8 cellular contexts compared by ENCODE assay signal in the genomic region with DNA sequence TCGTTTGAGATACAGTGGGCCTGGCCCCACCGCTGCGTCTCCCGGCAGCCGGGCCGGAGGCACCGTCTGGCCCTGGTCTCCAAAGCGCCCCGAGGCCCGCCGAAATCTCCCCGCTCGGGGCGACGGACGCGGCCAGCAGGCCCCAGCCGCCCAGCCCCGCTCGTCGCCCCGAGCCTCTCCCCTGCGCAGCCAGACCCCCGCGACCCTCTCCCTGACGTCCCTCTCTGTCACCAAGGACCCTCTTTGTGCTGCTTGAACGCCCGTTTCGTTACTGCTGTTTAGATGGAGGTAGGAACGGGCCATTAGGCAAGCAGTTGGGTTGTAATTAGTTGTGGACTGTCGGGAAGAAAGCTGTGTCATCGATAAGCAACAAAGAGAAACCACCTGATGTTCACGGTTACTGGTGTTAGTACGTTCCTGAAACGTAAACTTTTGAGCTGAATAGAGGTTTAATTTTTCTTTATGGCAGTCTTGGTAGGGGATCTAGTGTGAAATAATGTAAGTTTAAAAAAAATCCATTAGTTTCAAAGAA. TPM values are rescaled to one million over a fixed set of nuclear protein-coding genes. Genes with fewer than 3 reads are reported as not detected.
DNase-seq lines count a peak whose midpoint lies in the region; ATAC-seq, FAIRE-seq and TF ChIP-seq lines count a peak whose summit lies in the region.

No MANE protein-coding gene starts in this region.

- H3K36me3 Mint-ChIP-seq in activated T-helper 2 cell treated with anti-CD3 and anti-CD28 coated beads, Interferon-gamma antibody, Interleukin-2, Interleukin-4, amounts not matched to agents 10 μg/mL and 5 μg/mL and 100 μg/mL, durations not matched to agents 14 hours and 24 hours and 36 hours (ENCODE audit: low read depth) = peaks cover 38% of the 10 kb centered on the region

- peak overlapping the region; percentile 83 for H3K4me2 ChIP-seq in osteoblast (ENCODE audit: insufficient read depth, low read length)

- intact Hi-C loops in activated T-helper 2 cell treated with anti-CD3 and anti-CD28 coated beads, Interferon-gamma antibody, Interleukin-2, Interleukin-4, amounts not matched to agents 10 μg/mL and 5 μg/mL and 100 μg/mL, durations not matched to agents 14 hours and 24 hours and 36 hours (cut with micrococcal nuclease) = loop anchor here (1.0 to 5.0 kb wide), 6 partner anchors 55 to 1625 kb away; a partner anchor contains a TSS

- no peak for TF ChIP-seq CTCF in osteoblast (IDR thresholded peaks at IDR 0.05; ENCODE audit: extremely low read depth, low read depth, low read length)

- ATAC-seq in HG03354 (IDR thresholded peaks at IDR 0.05; ENCODE audit: poor library complexity, severe bottlenecking, unreplicated experiment) = peak; percentile 27

- no peaks in the 10 kb centered on the region for H3K27me3 ChIP-seq in osteoblast (ENCODE audit: insufficient read depth, low read length)

- H3K4me3 ChIP-seq in osteoblast (ENCODE audit: insufficient read depth, low read length) = peak overlapping the region; percentile 94

- peak overlapping the region; percentile 93 for H3K27ac ChIP-seq in osteoblast (ENCODE audit: low read depth, low read length)

- H4K20me1 ChIP-seq in osteoblast (ENCODE audit: insufficient read depth, low read length) = peaks cover 45% of the 10 kb centered on the region

- peaks cover 23% of the 10 kb centered on the region for H3K4me1 ChIP-seq in osteoblast (ENCODE audit: insufficient read depth, low read length)

- H3K27me3 Mint-ChIP-seq in activated T-helper 2 cell treated with anti-CD3 and anti-CD28 coated beads, Interferon-gamma antibody, Interleukin-2, Interleukin-4, amounts not matched to agents 10 μg/mL and 5 μg/mL and 100 μg/mL, durations not matched to agents 14 hours and 24 hours and 36 hours (ENCODE audit: low read depth) = no peaks in the 10 kb centered on the region

- peak; percentile 96 for FAIRE-seq in GM19239 (lab: Jason Lieb, UNC)

- no peaks in the 10 kb centered on the region for H3K36me3 ChIP-seq in osteoblast (ENCODE audit: insufficient read depth, low read length)

- DNase-seq in COLO829 (ENCODE audit: low spot score) = peak; percentile 30
- peak; percentile 27 for DNase-seq in GM19239 (ENCODE audit: insufficient read length, low spot score)
- peak; percentile 14 for DNase-seq in NOMO-1 treated with dmso at 0.1 percent for 144 hours (lab: John Stamatoyannopoulos, UW; ENCODE audit: unreplicated experiment)
- peak; percentile 44 for DNase-seq in activated T-helper 2 cell treated with anti-CD3 and anti-CD28 coated beads, Interferon-gamma antibody, Interleukin-2, Interleukin-4, amounts not matched to agents 10 μg/mL and 5 μg/mL and 100 μg/mL, durations not matched to agents 14 hours and 24 hours and 36 hours (ENCODE audit: low spot score)
- DNase-seq in globus pallidus (ENCODE audit: low spot score) = peak; percentile 38
- DNase-seq in osteoblast (ENCODE audit: insufficient read length, low spot score, missing footprints) = peak; percentile 76
- DNase-seq in MV-4-11 (lab: John Stamatoyannopoulos, UW) = no peak

- H3K4me3 Mint-ChIP-seq in activated T-helper 2 cell treated with anti-CD3 and anti-CD28 coated beads, Interferon-gamma antibody, Interleukin-2, Interleukin-4, amounts not matched to agents 10 μg/mL and 5 μg/mL and 100 μg/mL, durations not matched to agents 14 hours and 24 hours and 36 hours (ENCODE audit: low read depth) = peak overlapping the region; percentile 98

- peaks cover 4% of the 10 kb centered on the region for H3K9me3 Mint-ChIP-seq in activated T-helper 2 cell treated with anti-CD3 and anti-CD28 coated beads, Interferon-gamma antibody, Interleukin-2, Interleukin-4, amounts not matched to agents 10 μg/mL and 5 μg/mL and 100 μg/mL, durations not matched to agents 14 hours and 24 hours and 36 hours

- H3K9me3 ChIP-seq in osteoblast (ENCODE audit: low read depth, low read length) = no peaks in the 10 kb centered on the region

- H2AFZ ChIP-seq in osteoblast (ENCODE audit: low read length) = peak overlapping the region; percentile 82

- peak overlapping the region; percentile 100 for H3K27ac Mint-ChIP-seq in activated T-helper 2 cell treated with anti-CD3 and anti-CD28 coated beads, Interferon-gamma antibody, Interleukin-2, Interleukin-4, amounts not matched to agents 10 μg/mL and 5 μg/mL and 100 μg/mL, durations not matched to agents 14 hours and 24 hours and 36 hours

- peaks cover 52% of the 10 kb centered on the region for H3K79me2 ChIP-seq in osteoblast (ENCODE audit: insufficient read depth, low read length)

- peaks cover 34% of the 10 kb centered on the region for H3K4me1 Mint-ChIP-seq in activated T-helper 2 cell treated with anti-CD3 and anti-CD28 coated beads, Interferon-gamma antibody, Interleukin-2, Interleukin-4, amounts not matched to agents 10 μg/mL and 5 μg/mL and 100 μg/mL, durations not matched to agents 14 hours and 24 hours and 36 hours (ENCODE audit: low read depth)

RNA-seq across cellular contexts. Expression of a gene that starts 0.7 kb away (rescaled TPM):
- 118 and 138 TPM in 2 replicates for total RNA-seq in activated T-helper 2 cell treated with anti-CD3 and anti-CD28 coated beads, Interferon-gamma antibody, Interleukin-2, Interleukin-4, amounts not matched to agents 10 μg/mL and 5 μg/mL and 100 μg/mL, durations not matched to agents 14 hours and 24 hours and 36 hours
- total RNA-seq in osteoblast = 75.6 and 89.0 TPM in 2 replicates
